In genomic region chr1:225446298-225446941, GRCh38 we compare ENCODE assay signal across 9 cellular contexts. TPM values are rescaled to one million over a fixed set of nuclear protein-coding genes. Genes with fewer than 3 reads are reported as not detected.
A peak's percentile ranks its signal among the peaks of the same experiment; 100 is the strongest.
DNase-seq lines count a peak whose midpoint lies in the region; ATAC-seq and TF ChIP-seq lines count a peak whose summit lies in the region.
"Had no signal": no experiment of that assay in that cellular context is flagged by ENCODE, and none has a peak within 500 bp of the region (broad histone marks: within the 10 kb centered on the region; RNA-seq: fewer than 3 reads in every experiment).

No MANE protein-coding gene starts in this region.

- H3K27me3 ChIP-seq in muscle layer of colon (ENCODE audit: control insufficient read depth in 1 of 2, insufficient read depth in 2 of 2, low read length in 2 of 2) (no peaks in the 10 kb centered on the region), transverse colon (no peaks in the 10 kb centered on the region)

- intact Hi-C loops in transverse colon (cut with DNase I; ENCODE audit: low total_unique reads) = no loop called here

- H3K4me3 ChIP-seq in muscle layer of colon (ENCODE audit: low read depth in 1 of 2, low read length in 2 of 2) = no peak overlapping the region
- H3K4me3 ChIP-seq in transverse colon = no peak overlapping the region

- peaks cover 72% of the 10 kb centered on the region for H3K4me1 Mint-ChIP-seq in activated T-cell treated with anti-CD3 and anti-CD28 coated beads, Interleukin-2, amount 50 U/mL, for 24 hours (ENCODE audit: low read depth)

- H3K4me3 Mint-ChIP-seq in activated T-cell treated with anti-CD3 and anti-CD28 coated beads, Interleukin-2, amount 50 U/mL, for 24 hours = no peak overlapping the region

- in situ Hi-C loops in transverse colon (cut with MboI; ENCODE audit: low pct_ligation_motif_present in 1 of 4, low pct_unique_long_range_greater_than_20kb in 1 of 4, low sequenced_read_pairs in 3 of 4) = no loop called here

- TF ChIP-seq EP300 in transverse colon (IDR thresholded peaks at IDR 0.05; ENCODE audit: low read depth) = no peak

- H3K27ac Mint-ChIP-seq in activated T-cell treated with anti-CD3 and anti-CD28 coated beads, Interleukin-2, amount 50 U/mL, for 24 hours = peak overlapping the region; percentile 95
- H3K27ac Mint-ChIP-seq in activated naive CD4-positive, alpha-beta T cell treated with anti-CD3 and anti-CD28 coated beads, Interleukin-2, amount 50 U/mL, for 72 hours = peak overlapping the region; percentile 96 to 98

- DNase-seq in activated T-cell treated with anti-CD3 and anti-CD28 coated beads, Interleukin-2, amount 50 U/mL, for 24 hours = no peak
- DNase-seq in activated T-cell treated with anti-CD3 and anti-CD28 coated beads, Interleukin-2, amount 50 U/mL, for 1 hour = no peak
- DNase-seq in activated naive CD4-positive, alpha-beta T cell treated with anti-CD3 and anti-CD28 coated beads, Interleukin-2, amount 50 U/mL, for 72 hours (ENCODE audit: low spot score in 2 of 2) = no peak
- DNase-seq in transverse colon (peak; percentile 12), DMS79 treated with DMSO at 0.1 percent for 48 hours (lab: John Stamatoyannopoulos, UW) (no peak), NCI-H82 treated with DMSO at 0.1 percent for 48 hours (lab: John Stamatoyannopoulos, UW; ENCODE audit: unreplicated experiment) (no peak), NCI-H2107 treated with DMSO at 0.1 percent for 48 hours (lab: John Stamatoyannopoulos, UW; ENCODE audit: unreplicated experiment) (no peak)
- DNase-seq: stimulated activated CD4-positive, alpha-beta T cell treated with anti-CD3 and anti-CD28 coated beads, Interleukin-4, amount 100 ng/mL, for 4 hours had no signal

- H3K4me1 ChIP-seq in muscle layer of colon (ENCODE audit: insufficient read depth, low read length) = peaks cover 92% of the 10 kb centered on the region
- peaks cover 43 to 88% (median 80%) of the 10 kb centered on the region in 4 donors for H3K4me1 ChIP-seq in transverse colon

- no peaks in the 10 kb centered on the region for H3K36me3 Mint-ChIP-seq in activated T-cell treated with anti-CD3 and anti-CD28 coated beads, Interleukin-2, amount 50 U/mL, for 24 hours (ENCODE audit: low read depth)
- peaks cover 0 to 6% of the 10 kb centered on the region in 2 donors for H3K36me3 Mint-ChIP-seq in activated naive CD4-positive, alpha-beta T cell treated with anti-CD3 and anti-CD28 coated beads, Interleukin-2, amount 50 U/mL, for 72 hours

- H3K27me3 Mint-ChIP-seq in activated T-cell treated with anti-CD3 and anti-CD28 coated beads, Interleukin-2, amount 50 U/mL, for 24 hours = no peaks in the 10 kb centered on the region

- peak overlapping the region; percentile 82 for H3K9ac ChIP-seq in muscle layer of colon (ENCODE audit: low read length)

- ATAC-seq in activated naive CD4-positive, alpha-beta T cell treated with anti-CD3 and anti-CD28 coated beads, Interleukin-2, amount 50 U/mL, for 72 hours = no peak

- TF ChIP-seq POLR2A in transverse colon (IDR thresholded peaks at IDR 0.05) = no peak

- H3K36me3 ChIP-seq in muscle layer of colon (ENCODE audit: insufficient read depth, low read length) (peaks cover 8% of the 10 kb centered on the region), transverse colon (no peaks in the 10 kb centered on the region)

- 62% methylated on average over 9 of the region's 9 CpGs; no CpG with 5 or more reads in 1 of the 2 donors for WGBS in transverse colon (ENCODE audit: low coverage in 1 of 2), 2 donors

- H3K9me3 Mint-ChIP-seq in activated T-cell treated with anti-CD3 and anti-CD28 coated beads, Interleukin-2, amount 50 U/mL, for 24 hours = peaks cover 2% of the 10 kb centered on the region
- H3K9me3 Mint-ChIP-seq in activated naive CD4-positive, alpha-beta T cell treated with anti-CD3 and anti-CD28 coated beads, Interleukin-2, amount 50 U/mL, for 72 hours = no peaks in the 10 kb centered on the region

- H3K9me3 ChIP-seq in muscle layer of colon (ENCODE audit: low read length) (no peaks in the 10 kb centered on the region), transverse colon (no peaks in the 10 kb centered on the region)

- no peak for TF ChIP-seq CTCF in transverse colon (IDR thresholded peaks at IDR 0.05)

- peak overlapping the region; percentile 91 for H3K27ac ChIP-seq in muscle layer of colon (ENCODE audit: low read depth, low read length)
- H3K27ac ChIP-seq in transverse colon = peak overlapping the region; percentile 89 to 93 (median 92)

RNA-seq across cellular contexts. Expression of gene LBR, which starts 18.6 kb away (rescaled TPM):
- 100 to 1,000 TPM; 161 to 174 TPM for total RNA-seq in activated naive CD4-positive, alpha-beta T cell treated with anti-CD3 and anti-CD28 coated beads, Interleukin-2, amount 50 U/mL, for 72 hours
- total RNA-seq in transverse colon = 10 to 100 TPM; 48.6 to 97.9 (median 75.1) TPM
